Comparison of ENCODE assay signal across 13 cellular contexts in the genomic region with DNA sequence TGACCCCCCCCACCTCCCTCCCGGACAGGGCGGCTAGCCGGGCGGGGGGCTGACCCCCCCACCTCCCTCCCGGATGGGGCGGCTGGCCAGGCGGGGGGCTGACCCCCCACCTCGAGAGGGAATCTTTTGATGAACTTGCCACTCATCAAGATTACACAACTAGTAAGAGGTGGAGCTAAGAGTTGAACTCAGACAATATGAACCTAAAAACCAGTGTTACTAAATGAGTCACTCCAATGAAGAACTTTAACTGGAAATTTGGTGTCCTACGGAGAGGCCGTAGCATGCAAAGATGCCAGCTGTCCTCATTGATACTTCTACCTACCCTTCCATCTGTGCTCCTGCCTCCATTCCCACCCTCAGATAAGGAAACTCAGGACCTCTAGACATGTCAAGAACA.
"Had no signal": no experiment of that assay in that cellular context is flagged by ENCODE, and none has a peak within 500 bp of the region (broad histone marks: within the 10 kb centered on the region; RNA-seq: fewer than 3 reads in every experiment).

No MANE protein-coding gene starts in this region.

- H3K27me3 ChIP-seq: adrenal gland, hepatocyte had no signal

- H3K27ac ChIP-seq: adrenal gland, hepatocyte, lower lobe of right lung, parathyroid adenoma had no signal

- H3K9ac ChIP-seq: parathyroid adenoma had no signal

- FAIRE-seq: TTC549, urothelium cell line had no signal

- H3K36me3 ChIP-seq: adrenal gland, lower lobe of right lung had no signal

- DNase-seq: activated CD4-positive, alpha-beta T cell treated with anti-CD3 and anti-CD28 coated beads, Interleukin-2, amount 50 U/mL, for 1 hour; activated naive CD4-positive, alpha-beta T cell treated with anti-CD3 and anti-CD28 coated beads, Interleukin-2, amount 50 U/mL, for 16 hours; adrenal gland; caudate nucleus; cortex of kidney; effector CD8-positive, alpha-beta T cell; lower lobe of right lung; midbrain; stimulated activated CD4-positive, alpha-beta T cell treated with anti-CD3 and anti-CD28 coated beads, Interleukin-4, amount 100 ng/mL, for 4 hours had no signal

- H3K4me2 ChIP-seq: hepatocyte had no signal

- H3K4me1 ChIP-seq: lower lobe of right lung, parathyroid adenoma had no signal

- ATAC-seq: lower lobe of right lung had no signal

- H3K79me2 ChIP-seq: hepatocyte, parathyroid adenoma had no signal

- H3K9me3 ChIP-seq: adrenal gland, lower lobe of right lung had no signal

- H2AFZ ChIP-seq: hepatocyte, parathyroid adenoma had no signal

- H3K4me3 ChIP-seq: adrenal gland, hepatocyte, lower lobe of right lung had no signal
